In the genomic region with DNA sequence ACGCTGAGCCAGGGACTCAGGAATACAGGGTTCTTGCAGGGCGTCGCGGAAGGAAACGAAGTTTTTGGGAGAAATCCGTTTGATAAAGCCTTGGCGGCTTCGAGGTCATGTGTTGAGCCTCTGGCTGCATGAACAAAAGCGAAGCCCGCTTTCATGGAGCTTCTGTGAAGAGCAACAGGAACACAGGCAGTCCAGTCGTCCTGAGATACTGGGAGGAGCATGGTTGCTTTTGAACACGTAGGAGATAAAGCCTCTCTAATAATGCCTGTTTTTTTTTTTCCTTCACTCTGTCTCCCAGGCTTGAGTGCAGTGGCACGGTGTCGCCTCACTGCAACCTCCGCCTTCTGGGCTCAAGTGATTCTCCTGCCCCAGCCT, we compare ENCODE assay signal across 8 cellular contexts. TPM values are rescaled to one million over a fixed set of nuclear protein-coding genes. Genes with fewer than 3 reads are reported as not detected.
DNase-seq lines count a peak whose midpoint lies in the region; ATAC-seq and TF ChIP-seq lines count a peak whose summit lies in the region.

No MANE protein-coding gene starts in this region.

- H3K79me2 ChIP-seq in MM.1S (ENCODE audit: low read length), result no peaks in the 10 kb centered on the region

- H3K4me1 Mint-ChIP-seq in naive thymus-derived CD8-positive, alpha-beta T cell, result peaks cover 10 to 27% (median 20%) of the 10 kb centered on the region in 4 donors

- no peaks in the 10 kb centered on the region for H4K20me1 ChIP-seq in MM.1S (ENCODE audit: insufficient read depth, low read length)

- H3K27ac Mint-ChIP-seq in naive thymus-derived CD8-positive, alpha-beta T cell, result peak overlapping the region; percentile 67 to 96 (median 93)

- H3K9me3 ChIP-seq in MM.1S (replicated peaks; ENCODE audit: insufficient read depth, low read length), result no peaks in the 10 kb centered on the region
- H3K9me3 ChIP-seq in effector memory CD4-positive, alpha-beta T cell (ENCODE audit: control insufficient read depth, low read length), result peaks cover 11% of the 10 kb centered on the region

- POLR2A ChIA-PET in naive thymus-derived CD8-positive, alpha-beta T cell (lab: Charles Lee), result interaction anchor here (0.6 to 2.1 kb wide), 11 partner anchors 10 to 1010 kb away, joined by 3 to 10 read pairs (median 4); a partner anchor contains a TSS

- H3K36me3 Mint-ChIP-seq in naive thymus-derived CD8-positive, alpha-beta T cell, result peaks cover 22 to 31% (median 26%) of the 10 kb centered on the region in 3 donors

- peak overlapping the region; percentile 65; the same call in 1 of the 2 replicates for H3K9ac ChIP-seq in MM.1S (ENCODE audit: low read length)

- DNase-seq in NCI-H146 (lab: John Stamatoyannopoulos, UW), result peak; percentile 53
- no peak for DNase-seq in NCI-H146 treated with DMSO at 0.1 percent for 48 hours (lab: John Stamatoyannopoulos, UW; ENCODE audit: unreplicated experiment)
- no peak for DNase-seq in MM.1S
- no peak for DNase-seq in effector memory CD4-positive, alpha-beta T cell
- no peak for DNase-seq in naive thymus-derived CD8-positive, alpha-beta T cell
- DNase-seq in SKM-1 (lab: John Stamatoyannopoulos, UW; ENCODE audit: unreplicated experiment), result no peak

- no peaks in the 10 kb centered on the region for H3K4me1 ChIP-seq in MM.1S (ENCODE audit: low read length)
- no peaks in the 10 kb centered on the region for H3K4me1 ChIP-seq in effector memory CD4-positive, alpha-beta T cell (ENCODE audit: control insufficient read depth, insufficient read depth, low read length, poor library complexity, severe bottlenecking)

- peak overlapping the region; percentile 59 for H3K4me2 ChIP-seq in MM.1S (ENCODE audit: low read depth, low read length)

- peak overlapping the region; percentile 91 to 97 (median 97) for H3K4me3 Mint-ChIP-seq in naive thymus-derived CD8-positive, alpha-beta T cell

- TF ChIP-seq CTCF in MM.1S (IDR thresholded peaks at IDR 0.05; ENCODE audit: low read length), result no peak

- ATAC-seq in naive thymus-derived CD8-positive, alpha-beta T cell, result peak in 1 of 2 donors; percentile 1
- no peak for ATAC-seq in GM21423 (IDR thresholded peaks at IDR 0.05; ENCODE audit: unreplicated experiment)
- no peak for ATAC-seq in GM19463 (IDR thresholded peaks at IDR 0.05; ENCODE audit: unreplicated experiment)

- no peaks in the 10 kb centered on the region for H3K36me3 ChIP-seq in MM.1S (replicated peaks; ENCODE audit: insufficient read depth, low read length)
- peaks cover 20% of the 10 kb centered on the region for H3K36me3 ChIP-seq in effector memory CD4-positive, alpha-beta T cell (ENCODE audit: control insufficient read depth, insufficient read depth, low read length)

- no peaks in the 10 kb centered on the region; the same call in 1 of the 2 replicates for H3F3A ChIP-seq in MM.1S (ENCODE audit: insufficient read depth, low read length)

- no peak overlapping the region for H3K27ac ChIP-seq in MM.1S (ENCODE audit: low read length)
- H3K27ac ChIP-seq in effector memory CD4-positive, alpha-beta T cell (ENCODE audit: insufficient read depth, low read length, poor library complexity, severe bottlenecking), result peak overlapping the region; percentile 83

- peak overlapping the region; percentile 74 for H2AFZ ChIP-seq in MM.1S (ENCODE audit: low read length)

- H3K9me3 Mint-ChIP-seq in naive thymus-derived CD8-positive, alpha-beta T cell, result peaks cover 7 to 34% (median 23%) of the 10 kb centered on the region in 9 donors

- H3K27me3 Mint-ChIP-seq in naive thymus-derived CD8-positive, alpha-beta T cell, result peaks cover 0 to 9% (median 2%) of the 10 kb centered on the region in 5 donors

- H3K9me2 ChIP-seq in MM.1S (replicated peaks; ENCODE audit: insufficient read depth, low read length), result no peaks in the 10 kb centered on the region

- H3K4me3 ChIP-seq in MM.1S (ENCODE audit: low read length), result peak overlapping the region; percentile 59
- H3K4me3 ChIP-seq in effector memory CD4-positive, alpha-beta T cell (ENCODE audit: insufficient read depth, low read depth, low read length, poor library complexity, severe bottlenecking), result peak overlapping the region; percentile 78

- H3K27me3 ChIP-seq in MM.1S (replicated peaks; ENCODE audit: insufficient read depth, low read length), result no peaks in the 10 kb centered on the region
- no peaks in the 10 kb centered on the region for H3K27me3 ChIP-seq in effector memory CD4-positive, alpha-beta T cell (replicated peaks; ENCODE audit: control insufficient read depth, insufficient read depth, low read length, poor library complexity, severe bottlenecking)

RNA-seq across cellular contexts. Expression of a gene that starts 0.5 kb away (rescaled TPM):
- 10 to 100 TPM; 46.1 to 46.8 TPM for total RNA-seq in naive thymus-derived CD8-positive, alpha-beta T cell
- polyA plus RNA-seq in naive thymus-derived CD8-positive, alpha-beta T cell, result 10 to 100 TPM; 79.1 to 98.2 (median 94.8) TPM

RNA-seq across cellular contexts. Expression of a gene that starts 42.9 kb away (rescaled TPM):
- total RNA-seq in naive thymus-derived CD8-positive, alpha-beta T cell, result 10 to 100 TPM; 11.7 to 12.6 TPM
- polyA plus RNA-seq in naive thymus-derived CD8-positive, alpha-beta T cell, result 1 to 10 TPM; 4.5 to 6.8 (median 5.9) TPM
